In genomic region chr11:134702827-134703226, GRCh38 we compare ENCODE assay signal across 5 cellular contexts.
"Had no signal": no experiment of that assay in that cellular context is flagged by ENCODE, and none has a peak within 500 bp of the region (broad histone marks: within the 10 kb centered on the region; RNA-seq: fewer than 3 reads in every experiment).

No MANE protein-coding gene starts in this region.

- H3K9me3 ChIP-seq: HAP-1 had no signal

- H3K4me1 Mint-ChIP-seq: GM23338 had no signal

- DNase-seq: HFFc6, IMR-90 had no signal

- H3K9me3 Mint-ChIP-seq: GM23338 had no signal

- H3K4me3 ChIP-seq: GM23338, HAP-1, K562 had no signal

- H3K4me2 ChIP-seq: GM23338 had no signal

- H3K27ac Mint-ChIP-seq: GM23338, HFFc6 had no signal

- H2AFZ ChIP-seq: GM23338 had no signal

- H3K4me3 Mint-ChIP-seq: GM23338, HFFc6 had no signal

- H3K36me3 ChIP-seq: HAP-1 had no signal

- H3K4me1 ChIP-seq: HAP-1 had no signal
